ENCODE assay signal across 18 cellular contexts in the genomic region with DNA sequence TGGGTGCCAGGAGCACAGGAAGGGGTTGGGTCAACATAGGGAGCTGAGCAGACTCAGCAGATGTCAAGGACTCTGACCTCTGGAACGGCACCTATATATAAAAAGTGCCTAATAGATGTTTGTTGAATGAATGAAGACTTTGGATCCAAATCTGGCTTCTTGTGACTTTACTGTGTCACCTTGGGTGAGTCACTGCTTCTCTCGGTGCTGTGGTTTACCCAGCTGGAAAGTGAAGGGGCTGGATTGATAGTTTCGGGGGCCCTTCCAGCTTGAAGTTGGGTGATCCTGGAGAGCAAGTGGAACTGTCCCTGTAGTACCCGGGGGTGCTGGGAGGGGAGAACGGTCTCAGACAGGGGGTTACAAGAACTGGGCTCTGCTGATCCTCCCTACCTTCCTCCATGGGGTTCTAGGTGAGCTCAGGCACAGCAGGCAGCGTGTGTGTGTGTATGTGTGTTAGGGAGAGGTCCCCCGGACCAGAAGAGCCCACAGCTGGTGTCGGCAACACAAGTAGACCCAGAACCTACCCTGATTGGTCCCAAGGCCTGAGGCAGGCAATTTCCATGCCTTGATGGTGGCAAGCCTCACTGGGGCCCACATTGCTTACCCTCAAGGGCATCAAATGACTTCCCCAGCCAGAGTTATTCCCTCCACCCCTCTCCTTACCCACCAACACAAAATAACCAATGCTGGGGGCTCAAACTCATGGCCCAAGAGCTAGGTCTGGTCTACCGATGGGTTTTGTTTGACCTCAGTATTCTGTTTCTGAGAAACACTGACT. TPM values are rescaled to one million over a fixed set of nuclear protein-coding genes. Genes with fewer than 3 reads are reported as not detected.
DNase-seq lines count a peak whose midpoint lies in the region; ATAC-seq and TF ChIP-seq lines count a peak whose summit lies in the region.
"Had no signal": no experiment of that assay in that cellular context is flagged by ENCODE, and none has a peak within 500 bp of the region (broad histone marks: within the 10 kb centered on the region; RNA-seq: fewer than 3 reads in every experiment).

No MANE protein-coding gene starts in this region.

- peaks cover 38% of the 10 kb centered on the region for H3K4me1 Mint-ChIP-seq in activated T-cell treated with anti-CD3 and anti-CD28 coated beads, Interleukin-2, amount 50 U/mL, for 24 hours (ENCODE audit: low read depth)
- H3K4me1 Mint-ChIP-seq in immature natural killer cell: peaks cover 12 to 14% of the 10 kb centered on the region in 2 donors

- TF ChIP-seq CTCF in Panc1 (IDR thresholded peaks at IDR 0.05): no peak
- no peak for TF ChIP-seq CTCF in astrocyte of the spinal cord (IDR thresholded peaks at IDR 0.05; ENCODE audit: low read depth, low read length)

- no peaks in the 10 kb centered on the region for H3K9me3 ChIP-seq in Panc1 (ENCODE audit: control insufficient read depth, insufficient read depth, low read depth, low read length)
- H3K9me3 ChIP-seq: ascending aorta, pancreas had no signal

- peak; percentile 27 for ATAC-seq in Panc1
- ATAC-seq: pancreas; stimulated activated memory B cell treated with anti-CD40 and anti-IgM and Interleukin-4, amounts not matched to agents 10 μg/mL and 1 μg/mL and 100 μg/mL, for 72 hours; T-cell had no signal

- POLR2A ChIA-PET in Panc1 (lab: Charles Lee): interaction anchor here (0.6 kb wide), 1 partner anchor 14 kb away, joined by 3 read pairs; no protein-coding TSS in a partner anchor

- peak; percentile 23 for DNase-seq in activated T-cell treated with anti-CD3 and anti-CD28 coated beads, Interleukin-2, amount 50 U/mL, for 24 hours
- DNase-seq in activated T-cell treated with anti-CD3 and anti-CD28 coated beads, Interleukin-2, amount 50 U/mL, for 1 hour: no peak
- DNase-seq in Panc1 (ENCODE audit: low read depth, low spot score) (no peak), astrocyte of the spinal cord (ENCODE audit: low read depth, low spot score) (peak; percentile 21), posterior vena cava (ENCODE audit: low spot score) (peak; percentile 70), NCI-H510A treated with DMSO at 0.1 percent for 48 hours (lab: John Stamatoyannopoulos, UW) (no peak), NCI-H2171 (lab: John Stamatoyannopoulos, UW) (no peak), immature natural killer cell (no peak)
- DNase-seq: CD4-positive, alpha-beta memory T cell; MM.1S; NCI-H1930; NCI-H526 had no signal

- no peak overlapping the region for H3K4me3 Mint-ChIP-seq in activated T-cell treated with anti-CD3 and anti-CD28 coated beads, Interleukin-2, amount 50 U/mL, for 24 hours
- no peak overlapping the region for H3K4me3 Mint-ChIP-seq in immature natural killer cell
- H3K4me3 Mint-ChIP-seq: stimulated activated memory B cell treated with anti-CD40 and anti-IgM and Interleukin-4, amounts not matched to agents 10 μg/mL and 1 μg/mL and 100 μg/mL, for 72 hours; T-cell had no signal

- no peak overlapping the region for H3K4me3 ChIP-seq in Panc1 (ENCODE audit: low read depth in 2 of 2, low read length in 2 of 2)
- no peak overlapping the region for H3K4me3 ChIP-seq in astrocyte of the spinal cord (ENCODE audit: low read depth, low read length)
- H3K4me3 ChIP-seq: ascending aorta, pancreas had no signal

- H3K27me3 ChIP-seq in Panc1 (ENCODE audit: control insufficient read depth, insufficient read depth, low read length): no peaks in the 10 kb centered on the region
- H3K27me3 ChIP-seq: ascending aorta, pancreas had no signal

- peaks cover 35% of the 10 kb centered on the region for H3K4me1 ChIP-seq in Panc1 (ENCODE audit: control insufficient read depth, insufficient read depth, low read length)
- H3K4me1 ChIP-seq: ascending aorta, pancreas had no signal

- BruUV-seq in Panc1 (replicated peaks; lab: Mats Ljungman, UMichigan): no TSS peak

- H3K27ac ChIP-seq in Panc1 (ENCODE audit: low read length): peak overlapping the region; percentile 78
- H3K27ac ChIP-seq: ascending aorta, pancreas had no signal

- in situ Hi-C loops in Panc1 (cut with HindIII; ENCODE audit: low pct_unique_long_range_greater_than_20kb, low sequenced_read_pairs) (no loop called here), astrocyte of the spinal cord (cut with HindIII; ENCODE audit: low sequenced_read_pairs) (no loop called here)

- no peaks in the 10 kb centered on the region for H3K9me3 Mint-ChIP-seq in activated T-cell treated with anti-CD3 and anti-CD28 coated beads, Interleukin-2, amount 50 U/mL, for 24 hours
- no peaks in the 10 kb centered on the region for H3K9me3 Mint-ChIP-seq in immature natural killer cell
- H3K9me3 Mint-ChIP-seq: CD4-positive, alpha-beta memory T cell; stimulated activated memory B cell treated with anti-CD40 and anti-IgM and Interleukin-4, amounts not matched to agents 10 μg/mL and 1 μg/mL and 100 μg/mL, for 72 hours; T-cell had no signal

- H3K27ac Mint-ChIP-seq in activated T-cell treated with anti-CD3 and anti-CD28 coated beads, Interleukin-2, amount 50 U/mL, for 24 hours: no peak overlapping the region
- H3K27ac Mint-ChIP-seq in immature natural killer cell: no peak overlapping the region
- H3K27ac Mint-ChIP-seq: stimulated activated memory B cell treated with anti-CD40 and anti-IgM and Interleukin-4, amounts not matched to agents 10 μg/mL and 1 μg/mL and 100 μg/mL, for 72 hours; T-cell had no signal

- peaks cover 35% of the 10 kb centered on the region for H3K27me3 Mint-ChIP-seq in activated T-cell treated with anti-CD3 and anti-CD28 coated beads, Interleukin-2, amount 50 U/mL, for 24 hours
- H3K27me3 Mint-ChIP-seq in immature natural killer cell (ENCODE audit: low read depth in 3 of 3): peaks cover 1 to 12% (median 6%) of the 10 kb centered on the region in 3 donors

- H3K36me3 ChIP-seq in Panc1 (ENCODE audit: control insufficient read depth, insufficient read depth, low read length): no peaks in the 10 kb centered on the region
- H3K36me3 ChIP-seq: ascending aorta, pancreas had no signal

- H3K36me3 Mint-ChIP-seq in activated T-cell treated with anti-CD3 and anti-CD28 coated beads, Interleukin-2, amount 50 U/mL, for 24 hours (ENCODE audit: low read depth): no peaks in the 10 kb centered on the region
- H3K36me3 Mint-ChIP-seq in immature natural killer cell: no peaks in the 10 kb centered on the region
- H3K36me3 Mint-ChIP-seq: stimulated activated memory B cell treated with anti-CD40 and anti-IgM and Interleukin-4, amounts not matched to agents 10 μg/mL and 1 μg/mL and 100 μg/mL, for 72 hours; T-cell had no signal

- intact Hi-C loops in Panc1 (cut with micrococcal nuclease; ENCODE audit: unreplicated experiment) (no loop called here), posterior vena cava (cut with DNase I) (no loop called here)

- CTCF ChIA-PET in Panc1 (lab: Charles Lee): interaction anchor here (0.5 kb wide), 1 partner anchor 32 kb away, joined by 3 read pairs; no protein-coding TSS in a partner anchor

RNA-seq across cellular contexts. Expression of gene PADI1, which starts 5.5 kb away (rescaled TPM):
- total RNA-seq in Panc1 (2021; ENCODE audit: unreplicated experiment) (2.3 TPM), posterior vena cava (not detected)
- polyA plus RNA-seq in Panc1 (2012; ENCODE audit: insufficient read length): 2.6 TPM
- not detected for polyA plus RNA-seq in immature natural killer cell
- total RNA-seq: ascending aorta; CD4-positive, alpha-beta memory T cell; pancreas; skeletal muscle tissue; T-cell had no signal
- polyA plus RNA-seq: CD4-positive, alpha-beta memory T cell had no signal

RNA-seq across cellular contexts. Expression of gene PADI3, which starts 49.4 kb away (rescaled TPM):
- total RNA-seq in Panc1 (2021; ENCODE audit: unreplicated experiment): 3.4 TPM
- polyA plus RNA-seq in Panc1 (2012; ENCODE audit: insufficient read length): 4.4 TPM
- not detected for total RNA-seq in posterior vena cava
- not detected for polyA plus RNA-seq in immature natural killer cell
- total RNA-seq: ascending aorta; CD4-positive, alpha-beta memory T cell; epithelial cell of proximal tubule; pancreas; skeletal muscle tissue; T-cell had no signal
- polyA plus RNA-seq: CD4-positive, alpha-beta memory T cell; pancreas had no signal

Comparison
In these comparisons a context has a peak if more than half of its experiments do, and no peak if none do; other contexts are left out.
1. DNase-seq: peak in activated T-cell treated with anti-CD3 and anti-CD28 coated beads, Interleukin-2, amount 50 U/mL, for 24 hours (single experiment), astrocyte of the spinal cord (single experiment) and posterior vena cava (single experiment); none in activated T-cell treated with anti-CD3 and anti-CD28 coated beads, Interleukin-2, amount 50 U/mL, for 1 hour (single experiment), Panc1 (single experiment), NCI-H510A treated with DMSO at 0.1 percent for 48 hours (single experiment), NCI-H2171 (single experiment) and immature natural killer cell (0 of 3).